ENCODE assay signal across 19 cellular contexts in genomic region chr6:164346631-164347030, GRCh38.
DNase-seq lines count a peak whose midpoint lies in the region; ATAC-seq, FAIRE-seq and TF ChIP-seq lines count a peak whose summit lies in the region.
"Had no signal": no experiment of that assay in that cellular context is flagged by ENCODE, and none has a peak within 500 bp of the region (broad histone marks: within the 10 kb centered on the region; RNA-seq: fewer than 3 reads in every experiment).

No MANE protein-coding gene starts in this region.

- no peak overlapping the region for H2BK15ac ChIP-seq in mesendoderm (replicated peaks; ENCODE audit: low read depth)

- CTCF ChIA-PET in K562 (lab: Yijun Ruan, JAX; ENCODE audit: low intra/inter-chr PET ratio), result no interaction called here

- H3K4me3 ChIP-seq in HAP-1 (no peak overlapping the region), HUES64 (ENCODE audit: low read length) (no peak overlapping the region), K562 (no peak overlapping the region), mesendoderm (ENCODE audit: low read length) (no peak overlapping the region), H7 (ENCODE audit: insufficient read depth, low read depth, low read length) (no peak overlapping the region)
- H3K4me3 ChIP-seq: SK-N-MC had no signal

- intact Hi-C loops in K562 (cut with micrococcal nuclease), result loop anchor here (2.0 to 5.0 kb wide), 2 partner anchors 71 to 580 kb away; no protein-coding TSS in a partner anchor

- H3K18ac ChIP-seq in mesendoderm (ENCODE audit: low read length), result peak overlapping the region; percentile 4

- H3K4me2 ChIP-seq in K562 (ENCODE audit: insufficient read depth, low read length) (0 out of 2 replicates have a peak overlapping the region, but pooled peaks have one; percentile 43), mesendoderm (ENCODE audit: low read length) (no peak overlapping the region)

- H3K36me3 ChIP-seq in HAP-1 (replicated peaks) (no peaks in the 10 kb centered on the region), HUES64 (ENCODE audit: insufficient read depth, low read length) (no peaks in the 10 kb centered on the region), K562 (ENCODE audit: control insufficient read depth, insufficient read depth, low read length) (no peaks in the 10 kb centered on the region), mesendoderm (ENCODE audit: control insufficient read depth, insufficient read depth, low read length) (no peaks in the 10 kb centered on the region), H7 (replicated peaks; ENCODE audit: control insufficient read depth, insufficient read depth, low read length) (no peaks in the 10 kb centered on the region)
- H3K36me3 ChIP-seq: BE2C had no signal

- H3K9ac ChIP-seq in HUES64 (ENCODE audit: low read depth, low read length) (no peak overlapping the region), K562 (ENCODE audit: insufficient read depth in 1 of 2, low read depth in 2 of 2, low read length in 2 of 2) (peak overlapping the region in 1 of 2 experiments; percentile 55; a peak in 2 of 4 replicates), mesendoderm (ENCODE audit: low read length) (no peak overlapping the region)

- peak; percentile 85; the same call in 1 of the 2 replicates for TF ChIP-seq EP300 in K562 (IDR thresholded peaks at IDR 0.05; ENCODE audit: low read length)

- POLR2A ChIA-PET in K562 (lab: Yijun Ruan, JAX), result interaction anchor here (0.9 kb wide), 1 partner anchor 9 kb away, joined by 3 read pairs; no protein-coding TSS in a partner anchor

- in situ Hi-C loops in HAP-1 (cut with MboI; ENCODE audit: low sequenced_read_pairs), result no loop called here
- in situ Hi-C loops in K562 (cut with MboI), result no loop called here

- H3K9me3 ChIP-seq in HAP-1 (peaks cover 3% of the 10 kb centered on the region; the same call in 1 of the 2 replicates), HUES64 (ENCODE audit: insufficient read depth, low read depth, low read length) (peaks cover 15% of the 10 kb centered on the region), K562 (replicated peaks; ENCODE audit: control insufficient read depth, insufficient read depth, low read depth, low read length) (no peaks in the 10 kb centered on the region)
- H3K9me3 ChIP-seq: BE2C had no signal

- TF ChIP-seq POLR2A in K562 (conservative IDR thresholded peaks at IDR 0.05), result no peak

- H3K27ac ChIP-seq in HUES64 (ENCODE audit: low read depth, low read length), result peak overlapping the region; percentile 98
- peak overlapping the region; percentile 73 for H3K27ac ChIP-seq in K562 (ENCODE audit: extremely low read depth, low read depth, low read length)
- H3K27ac ChIP-seq in mesendoderm (ENCODE audit: low read depth, low read length), result peak overlapping the region; percentile 2
- H3K27ac ChIP-seq: SK-N-MC had no signal

- no peaks in the 10 kb centered on the region for H3K79me2 ChIP-seq in K562 (ENCODE audit: control insufficient read depth, insufficient read depth, low read length)
- no peaks in the 10 kb centered on the region for H3K79me2 ChIP-seq in mesendoderm (ENCODE audit: control insufficient read depth, insufficient read depth, low read length)

- TF ChIP-seq RAD21 in K562 (CRISPR knock-in tag; conservative IDR thresholded peaks at IDR 0.05 in 1 of 2, IDR thresholded peaks at IDR 0.05 in 1 of 2), result peak; percentile 30 to 42; a peak in 3 of 4 replicates

- peak overlapping the region; percentile 31 for H2BK120ac ChIP-seq in mesendoderm (ENCODE audit: low read depth, low read length)

- H2AFZ ChIP-seq in K562 (ENCODE audit: low read depth, low read length), result no peak overlapping the region

- no peaks in the 10 kb centered on the region for H4K20me1 ChIP-seq in K562 (replicated peaks; ENCODE audit: control insufficient read depth, insufficient read depth, low read length)

- no peak overlapping the region for H2BK5ac ChIP-seq in mesendoderm (ENCODE audit: low read length)

- no peak overlapping the region for H4K8ac ChIP-seq in mesendoderm (ENCODE audit: low read depth, low read length)

- no peak overlapping the region for H4K5ac ChIP-seq in mesendoderm (ENCODE audit: low read length)

- no peak overlapping the region for H3K23ac ChIP-seq in mesendoderm (ENCODE audit: low read length)

- BruUV-seq in K562 (replicated peaks; lab: Mats Ljungman, UMichigan), result no TSS peak

- no peaks in the 10 kb centered on the region for H3K9me1 ChIP-seq in K562 (ENCODE audit: control insufficient read depth, insufficient read depth, low read length)

- FAIRE-seq in K562 (lab: Jason Lieb, UNC), result peak; percentile 85

- no peaks in the 10 kb centered on the region for H3K27me3 ChIP-seq in HAP-1 (ENCODE audit: low read depth)
- no peaks in the 10 kb centered on the region for H3K27me3 ChIP-seq in HUES64 (ENCODE audit: insufficient read depth, low read length)
- H3K27me3 ChIP-seq in K562 (ENCODE audit: control insufficient read depth in 2 of 2, insufficient read depth in 2 of 2, low read length in 2 of 2), result no peaks in the 10 kb centered on the region
- H3K27me3 ChIP-seq in mesendoderm (ENCODE audit: insufficient read depth, low read length, poor library complexity), result no peaks in the 10 kb centered on the region
- H3K27me3 ChIP-seq in H7 (ENCODE audit: control insufficient read depth, insufficient read depth, low read length), result no peaks in the 10 kb centered on the region
- H3K27me3 ChIP-seq: BE2C had no signal

- no peak overlapping the region for H3K4ac ChIP-seq in mesendoderm (ENCODE audit: low read depth, low read length)

- ATAC-seq in K562 (peak; percentile 92), HG03196 (IDR thresholded peaks at IDR 0.05; ENCODE audit: unreplicated experiment) (no peak)
- ATAC-seq: Panc1, Right ventricle myocardium inferior had no signal

- no peaks in the 10 kb centered on the region for H3K79me1 ChIP-seq in mesendoderm (ENCODE audit: low read length)

- no peak overlapping the region for H2AK5ac ChIP-seq in mesendoderm (ENCODE audit: low read length)

- peaks cover 31% of the 10 kb centered on the region for H3K4me1 ChIP-seq in HAP-1
- peaks cover 19% of the 10 kb centered on the region for H3K4me1 ChIP-seq in HUES64 (ENCODE audit: insufficient read depth, low read length)
- H3K4me1 ChIP-seq in K562 (replicated peaks in 1 of 2; ENCODE audit: control insufficient read depth in 2 of 2, insufficient read depth in 2 of 2, low read length in 2 of 2), result peaks cover 0 to 7% of the 10 kb centered on the region in 2 experiments; a peak in 2 of 5 replicates
- H3K4me1 ChIP-seq in mesendoderm (ENCODE audit: control insufficient read depth, low read depth, low read length), result no peaks in the 10 kb centered on the region
- H3K4me1 ChIP-seq: BE2C had no signal

- H3K56ac ChIP-seq in mesendoderm (ENCODE audit: low read length), result no peak overlapping the region

- TF ChIP-seq CTCF in K562 (IDR thresholded peaks at IDR 0.05 in 2 of 3, conservative IDR thresholded peaks at IDR 0.05 in 1 of 3; ENCODE audit: insufficient read depth in 2 of 3, low read depth in 1 of 3, low read length in 3 of 3), result peak; percentile 25 to 38 (median 31); a peak in 3 of 6 replicates

- DNase-seq in HAP-1 (ENCODE audit: low spot score in 2 of 2) (peak; percentile 46 to 61), K562 (ENCODE audit: extremely low read depth in 1 of 4, low spot score in 3 of 4) (peak; percentile 53 to 87 (median 63)), mesendoderm (peak; percentile 29), NCI-H187 treated with DMSO at 0.1 percent for 48 hours (lab: John Stamatoyannopoulos, UW) (no peak), H7 (no peak)
- DNase-seq: BE2C; CD4-positive, alpha-beta memory T cell; DND-41; GF-D8; Karpas-422; NCI-H1417 treated with DMSO at 0.1 percent for 48 hours; NCI-H2107; NCI-H345; NCI-H526 treated with DMSO at 0.1 percent for 48 hours had no signal

TF ChIP-seq in K562, 482 proteins besides CTCF, POLR2A, EP300 and RAD21 (continues in another document):
- TF ChIP-seq ZNF311 (CRISPR knock-in tag; IDR thresholded peaks at IDR 0.05) (peak; percentile 74; the same call in 1 of the 2 replicates), ZNF766 (CRISPR knock-in tag; conservative IDR thresholded peaks at IDR 0.05) (0 out of 2 replicates have a peak, but pooled peaks have one; percentile 43), NCOA6 (IDR thresholded peaks at IDR 0.05) (no peak), DMBX1 (CRISPR knock-in tag; IDR thresholded peaks at IDR 0.05; ENCODE audit: borderline replicate concordance) (peak; percentile 90), CTCFL (IDR thresholded peaks at IDR 0.05; ENCODE audit: borderline replicate concordance, insufficient read depth, low read depth, low read length, poor library complexity, severe bottlenecking) (no peak), NCOR1 (IDR thresholded peaks at IDR 0.05) (peak; percentile 94), MTA2 (IDR thresholded peaks at IDR 0.05; ENCODE audit: low read depth) (peak; percentile 84), NFYB (IDR thresholded peaks at IDR 0.05; ENCODE audit: extremely low read depth, insufficient read length) (no peak), SOX6 (IDR thresholded peaks at IDR 0.05) (peak; percentile 66; the same call in 1 of the 2 replicates), KHSRP (IDR thresholded peaks at IDR 0.05) (peak; percentile 33; the same call in 1 of the 2 replicates)

Comparison
In these comparisons a context has a peak if more than half of its experiments do, and no peak if none do; other contexts are left out.
1. DNase-seq: peak in HAP-1 (2 of 2), K562 (4 of 4) and mesendoderm (single experiment); none in NCI-H187 treated with DMSO at 0.1 percent for 48 hours (single experiment) and H7 (single experiment).
2. H3K27ac ChIP-seq: peak in every context shown above with its lines; median percentile 98 in HUES64; 73 in K562; 2 in mesendoderm.